13 cellular contexts compared by ENCODE assay signal in the genomic region with DNA sequence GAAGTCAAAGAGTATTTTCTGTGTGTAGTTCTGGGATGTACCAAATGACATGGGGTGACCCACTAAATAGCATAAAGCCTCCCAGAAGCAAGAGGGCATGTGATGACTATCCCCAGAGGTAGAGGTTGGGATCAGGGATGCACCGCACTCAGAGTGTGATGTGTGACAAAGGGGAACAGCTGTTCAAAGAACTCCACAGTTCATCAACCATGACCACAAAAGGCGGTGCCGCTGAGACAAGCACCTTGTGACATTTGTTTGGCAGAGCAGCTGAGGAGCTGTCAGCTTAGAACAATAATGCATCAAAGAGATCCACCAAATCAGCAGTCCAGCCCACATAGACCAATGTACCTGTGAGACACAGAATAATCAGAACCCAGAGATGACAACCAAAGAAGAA.
DNase-seq lines count a peak whose midpoint lies in the region; ATAC-seq and FAIRE-seq lines count a peak whose summit lies in the region.
"Had no signal": no experiment of that assay in that cellular context is flagged by ENCODE, and none has a peak within 500 bp of the region (broad histone marks: within the 10 kb centered on the region; RNA-seq: fewer than 3 reads in every experiment).

No MANE protein-coding gene starts in this region.

- DNase-seq in NCI-H2029 treated with DMSO at 0.1 percent for 48 hours (lab: John Stamatoyannopoulos, UW) (peak; percentile 81), SHP77 (lab: John Stamatoyannopoulos, UW) (peak; percentile 95 to 97), urothelium cell line (ENCODE audit: low spot score) (no peak), hypothalamus (lab: John Stamatoyannopoulos, UW) (no peak), cortex of kidney (lab: John Stamatoyannopoulos, UW) (no peak)
- no peak for DNase-seq in effector memory CD8-positive, alpha-beta T cell
- DNase-seq: activated gamma-delta T cell treated with Interleukin-2 at 50 U/mL for 16 hours, lower lobe of right lung, natural killer cell, upper lobe of left lung had no signal

- peaks cover 0 to 10% of the 10 kb centered on the region in 2 donors for H3K27me3 Mint-ChIP-seq in effector memory CD8-positive, alpha-beta T cell
- H3K27me3 Mint-ChIP-seq: dendritic cell treated with granulocyte-macrophage colony-stimulating factor and Interleukin-4, amounts not matched to agents 40 ng/mL and 50 ng/mL, for 4 days had no signal

- peaks cover 0 to 15% of the 10 kb centered on the region in 2 donors for H3K9me3 Mint-ChIP-seq in effector memory CD8-positive, alpha-beta T cell

- no peak overlapping the region for H3K4me3 Mint-ChIP-seq in effector memory CD8-positive, alpha-beta T cell
- H3K4me3 Mint-ChIP-seq: dendritic cell treated with granulocyte-macrophage colony-stimulating factor and Interleukin-4, amounts not matched to agents 40 ng/mL and 50 ng/mL, for 4 days; natural killer cell had no signal

- no peak overlapping the region for H3K27ac Mint-ChIP-seq in effector memory CD8-positive, alpha-beta T cell
- H3K27ac Mint-ChIP-seq: dendritic cell treated with granulocyte-macrophage colony-stimulating factor and Interleukin-4, amounts not matched to agents 40 ng/mL and 50 ng/mL, for 4 days; natural killer cell had no signal

- no peaks in the 10 kb centered on the region for H3K4me1 Mint-ChIP-seq in effector memory CD8-positive, alpha-beta T cell (ENCODE audit: low read depth in 2 of 2)
- H3K4me1 Mint-ChIP-seq: natural killer cell had no signal

- no peaks in the 10 kb centered on the region for H3K36me3 Mint-ChIP-seq in effector memory CD8-positive, alpha-beta T cell (ENCODE audit: insufficient read depth)
- H3K36me3 Mint-ChIP-seq: natural killer cell had no signal

- peak; percentile 54 for ATAC-seq in GM18502 (IDR thresholded peaks at IDR 0.05; ENCODE audit: poor library complexity, unreplicated experiment)
- ATAC-seq in HG02852 (IDR thresholded peaks at IDR 0.05; ENCODE audit: unreplicated experiment): peak; percentile 91
- ATAC-seq in effector memory CD8-positive, alpha-beta T cell (replicated peaks): no peak
- ATAC-seq: lower lobe of right lung, natural killer cell had no signal

- FAIRE-seq in urothelium cell line (lab: Jason Lieb, UNC): no peak

Comparison
In these comparisons a context has a peak if more than half of its experiments do, and no peak if none do; other contexts are left out.
1. DNase-seq: peak in NCI-H2029 treated with DMSO at 0.1 percent for 48 hours (single experiment) and SHP77 (2 of 2); none in urothelium cell line (single experiment), effector memory CD8-positive, alpha-beta T cell (0 of 3), hypothalamus (0 of 51) and cortex of kidney (single experiment).